Comparison of ENCODE assay signal across 16 cellular contexts in the genomic region with DNA sequence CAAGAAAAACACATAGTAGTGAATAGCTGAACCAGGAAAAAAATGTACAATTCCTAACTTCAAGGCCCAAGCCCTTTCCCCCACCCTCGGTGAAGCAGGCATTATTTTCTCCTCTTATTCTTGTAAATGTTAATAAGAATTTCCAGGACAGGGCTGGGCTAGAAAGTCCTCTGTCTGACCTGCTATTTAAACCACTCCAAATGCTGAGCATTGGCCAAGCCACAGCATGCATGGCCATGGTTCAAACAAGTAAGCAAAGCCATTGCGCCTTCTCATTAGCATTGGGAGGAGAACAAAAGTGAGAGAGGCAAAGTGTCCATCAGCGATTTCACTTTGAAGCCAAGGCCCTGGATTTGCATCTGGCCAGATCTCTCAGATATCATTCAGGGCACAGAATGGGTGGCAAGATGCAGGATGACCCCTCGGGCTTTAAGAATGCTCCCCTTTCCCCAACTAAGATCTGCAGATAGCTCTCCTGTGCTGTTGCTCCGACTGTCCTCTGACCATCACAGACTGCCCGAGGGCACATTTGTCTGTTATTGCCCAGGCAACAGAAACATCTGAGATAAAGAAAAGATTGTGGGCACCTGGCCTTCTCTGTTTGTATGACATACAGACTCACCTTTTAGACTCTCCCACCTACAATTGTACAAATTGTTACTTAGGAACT. TPM values are rescaled to one million over a fixed set of nuclear protein-coding genes. Genes with fewer than 3 reads are reported as not detected.
DNase-seq lines count a peak whose midpoint lies in the region; ATAC-seq and TF ChIP-seq lines count a peak whose summit lies in the region.
"Had no signal": no experiment of that assay in that cellular context is flagged by ENCODE, and none has a peak within 500 bp of the region (broad histone marks: within the 10 kb centered on the region; RNA-seq: fewer than 3 reads in every experiment).

No MANE protein-coding gene starts in this region.

- peaks cover 89% of the 10 kb centered on the region for H3K36me3 Mint-ChIP-seq in osteocyte (ENCODE audit: unreplicated experiment)
- H3K36me3 Mint-ChIP-seq: neural progenitor cell had no signal

- H3K27me3 Mint-ChIP-seq in osteocyte (ENCODE audit: unreplicated experiment) = no peaks in the 10 kb centered on the region

- H3K27ac Mint-ChIP-seq in osteocyte (ENCODE audit: unreplicated experiment) = peak overlapping the region; percentile 38
- H3K27ac Mint-ChIP-seq: neural progenitor cell; stimulated activated naive CD8-positive, alpha-beta T cell treated with anti-CD3 and anti-CD28 coated beads, Interleukin-15, Interleukin-2, amounts not matched to agents 100 ng/mL and 50 ng/mL, for 24 hours had no signal

- no peaks in the 10 kb centered on the region for H3K9me3 Mint-ChIP-seq in osteocyte (ENCODE audit: unreplicated experiment)
- H3K9me3 Mint-ChIP-seq: central memory CD8-positive, alpha-beta T cell; neural progenitor cell; stimulated activated naive CD8-positive, alpha-beta T cell treated with anti-CD3 and anti-CD28 coated beads, Interleukin-15, Interleukin-2, amounts not matched to agents 100 ng/mL and 50 ng/mL, for 24 hours had no signal

- H3K4me1 Mint-ChIP-seq in osteocyte (ENCODE audit: unreplicated experiment) = peaks cover 43% of the 10 kb centered on the region
- H3K4me1 Mint-ChIP-seq: central memory CD8-positive, alpha-beta T cell had no signal

- DNase-seq in COLO668 (lab: John Stamatoyannopoulos, UW; ENCODE audit: unreplicated experiment) (peak; percentile 61), NCI-H146 (lab: John Stamatoyannopoulos, UW) (peak; percentile 94), cerebellar cortex (ENCODE audit: low spot score) (peak; percentile 89), osteocyte (ENCODE audit: extremely low spot score, unreplicated experiment) (no peak), SKM-1 (lab: John Stamatoyannopoulos, UW; ENCODE audit: unreplicated experiment) (no peak)
- DNase-seq: activated naive CD4-positive, alpha-beta T cell treated with anti-CD3 and anti-CD28 coated beads, Interleukin-2, amount 50 U/mL, for 16 hours; erythroblast; MG63; NCI-H2227 treated with DMSO at 0.1 percent for 48 hours; Peyer's patch had no signal

- H3K4me3 Mint-ChIP-seq in osteocyte (ENCODE audit: unreplicated experiment) = no peak overlapping the region
- H3K4me3 Mint-ChIP-seq: central memory CD8-positive, alpha-beta T cell; neural progenitor cell; stimulated activated naive CD8-positive, alpha-beta T cell treated with anti-CD3 and anti-CD28 coated beads, Interleukin-15, Interleukin-2, amounts not matched to agents 100 ng/mL and 50 ng/mL, for 24 hours had no signal

- ATAC-seq in GM19023 (IDR thresholded peaks at IDR 0.05; ENCODE audit: unreplicated experiment) (no peak), GM19324 (IDR thresholded peaks at IDR 0.05; ENCODE audit: low FRiP score, unreplicated experiment) (no peak)

- TF ChIP-seq CTCF in osteocyte (IDR thresholded peaks at IDR 0.05) = no peak

RNA-seq across cellular contexts. Expression of a gene that starts 46.3 kb away (rescaled TPM):
- 445 and 457 TPM in 2 replicates for total RNA-seq in osteocyte
- total RNA-seq: T-helper 1 cell treated with Interleukin-12 subunit alpha and Interleukin-12 subunit beta and Interleukin-4 antibody, amounts not matched to agents 30 ng/mL and 1 ng/mL, for 36 hours had no signal

Comparison
In these comparisons a context has a peak if more than half of its experiments do, and no peak if none do; other contexts are left out.
1. DNase-seq: peak in COLO668 (single experiment), NCI-H146 (single experiment) and cerebellar cortex (single experiment); none in osteocyte (single experiment) and SKM-1 (single experiment).